In the genomic region with DNA sequence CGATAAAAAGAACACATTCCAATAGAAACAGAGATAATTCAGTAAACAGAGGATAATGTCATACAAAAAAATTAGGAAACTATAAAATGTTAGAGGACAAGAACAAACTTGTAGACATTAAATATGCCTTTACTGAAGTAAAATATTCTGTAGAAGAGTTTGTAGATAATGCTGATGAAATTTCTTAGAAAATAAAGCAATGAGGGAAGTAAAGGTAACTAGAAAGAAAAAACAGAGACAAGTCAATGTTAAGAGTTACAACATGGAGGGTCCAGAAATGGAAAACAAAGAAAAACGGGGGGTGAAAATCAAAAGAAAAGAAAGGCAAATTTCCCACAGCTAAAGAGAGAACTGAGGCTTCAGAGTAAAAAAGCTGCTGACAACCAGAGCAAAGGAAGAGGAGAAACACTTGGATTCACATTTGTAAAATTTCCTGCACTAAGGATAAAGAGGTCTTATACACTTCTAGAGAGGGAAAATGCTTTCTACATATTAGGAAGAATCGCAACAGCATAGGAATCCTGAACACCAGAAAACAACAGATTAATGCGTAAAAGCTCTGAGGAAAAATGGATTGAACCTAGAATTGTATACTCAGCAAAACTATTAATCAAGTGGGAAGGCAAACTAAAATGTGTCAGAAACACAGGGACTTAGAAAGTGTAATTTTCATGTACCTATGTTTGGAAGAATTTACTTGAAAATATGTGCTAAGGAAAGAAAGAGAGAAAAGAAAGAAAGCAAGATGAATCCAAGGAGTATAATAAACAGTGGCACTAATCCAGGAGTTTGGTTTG, we compare ENCODE assay signal across 33 cellular contexts. TPM values are rescaled to one million over a fixed set of nuclear protein-coding genes. Genes with fewer than 3 reads are reported as not detected.
"Had no signal": no experiment of that assay in that cellular context is flagged by ENCODE, and none has a peak within 500 bp of the region (broad histone marks: within the 10 kb centered on the region; RNA-seq: fewer than 3 reads in every experiment).

No MANE protein-coding gene starts in this region.

- H3K27ac ChIP-seq: left lung, lower lobe of right lung, ovary, right atrium auricular region, sigmoid colon, spleen, testis, upper lobe of left lung had no signal

- H3K9me3 Mint-ChIP-seq: mesothelial cell of epicardium; natural killer cell treated with Interleukin-12 subunit alpha and Interleukin-12 subunit beta and Interleukin-15 and Interleukin-18, amount 100 ng/mL, for 72 hours; stimulated activated effector memory CD8-positive, alpha-beta T cell treated with anti-CD3 and anti-CD28 coated beads, Interleukin-12 subunit alpha, Interleukin-12 subunit beta, amount 100 ng/mL, for 72 hours; stimulated activated naive CD8-positive, alpha-beta T cell treated with anti-CD3 and anti-CD28 coated beads, Interleukin-15, Interleukin-2, amounts not matched to agents 100 ng/mL and 50 ng/mL, for 24 hours had no signal

- H3K27me3 ChIP-seq: left lung, ovary, right atrium auricular region, sigmoid colon, testis, thyroid gland, transverse colon, upper lobe of left lung had no signal

- FAIRE-seq: islet of Langerhans, kidney, urothelium cell line had no signal

- ATAC-seq: left colon; left lung; lower lobe of right lung; naive thymus-derived CD4-positive, alpha-beta T cell; natural killer cell treated with Interleukin-12 subunit alpha and Interleukin-12 subunit beta and Interleukin-15 and Interleukin-18, amount 100 ng/mL, for 72 hours; stimulated activated effector memory CD8-positive, alpha-beta T cell treated with anti-CD3 and anti-CD28 coated beads, Interleukin-12 subunit alpha, Interleukin-12 subunit beta, amount 100 ng/mL, for 72 hours had no signal

- H3K9me3 ChIP-seq: left lung, lower lobe of right lung, ovary, right atrium auricular region, sigmoid colon, spleen, testis, thyroid gland, transverse colon, upper lobe of left lung had no signal

- DNase-seq: hypothalamus; immature natural killer cell; kidney; left colon; left lung; lower lobe of right lung; mammary epithelial cell; mesenchymal stem cell; naive thymus-derived CD4-positive, alpha-beta T cell; ovary; sigmoid colon; small intestine; spleen; stimulated activated CD4-positive, alpha-beta T cell treated with anti-CD3 and anti-CD28 coated beads, Interleukin-4, amount 100 ng/mL, for 24 hours; stimulated activated naive CD4-positive, alpha-beta T cell; testis; thyroid gland; transverse colon; upper lobe of left lung had no signal

- H3K36me3 Mint-ChIP-seq: mesothelial cell of epicardium; natural killer cell treated with Interleukin-12 subunit alpha and Interleukin-12 subunit beta and Interleukin-15 and Interleukin-18, amount 100 ng/mL, for 72 hours; stimulated activated effector memory CD8-positive, alpha-beta T cell treated with anti-CD3 and anti-CD28 coated beads, Interleukin-12 subunit alpha, Interleukin-12 subunit beta, amount 100 ng/mL, for 72 hours had no signal

- H3K4me1 ChIP-seq: right atrium auricular region, testis had no signal

- H3K27me3 Mint-ChIP-seq: progenitor cell of endocrine pancreas had no signal

- H3K27ac Mint-ChIP-seq: immature natural killer cell; mesothelial cell of epicardium; naive thymus-derived CD4-positive, alpha-beta T cell; natural killer cell treated with Interleukin-12 subunit alpha and Interleukin-12 subunit beta and Interleukin-15 and Interleukin-18, amount 100 ng/mL, for 72 hours; progenitor cell of endocrine pancreas; stimulated activated effector memory CD8-positive, alpha-beta T cell treated with anti-CD3 and anti-CD28 coated beads, Interleukin-12 subunit alpha, Interleukin-12 subunit beta, amount 100 ng/mL, for 72 hours; stimulated activated naive CD8-positive, alpha-beta T cell treated with anti-CD3 and anti-CD28 coated beads, Interleukin-15, Interleukin-2, amounts not matched to agents 100 ng/mL and 50 ng/mL, for 24 hours had no signal

- H3K36me3 ChIP-seq: left lung, lower lobe of right lung, ovary, right atrium auricular region, sigmoid colon, spleen, thyroid gland, transverse colon, upper lobe of left lung had no signal

- H3K4me3 Mint-ChIP-seq: immature natural killer cell; mesothelial cell of epicardium; naive thymus-derived CD4-positive, alpha-beta T cell; natural killer cell treated with Interleukin-12 subunit alpha and Interleukin-12 subunit beta and Interleukin-15 and Interleukin-18, amount 100 ng/mL, for 72 hours; stimulated activated effector memory CD8-positive, alpha-beta T cell treated with anti-CD3 and anti-CD28 coated beads, Interleukin-12 subunit alpha, Interleukin-12 subunit beta, amount 100 ng/mL, for 72 hours; stimulated activated naive CD8-positive, alpha-beta T cell treated with anti-CD3 and anti-CD28 coated beads, Interleukin-15, Interleukin-2, amounts not matched to agents 100 ng/mL and 50 ng/mL, for 24 hours had no signal

- H3K4me3 ChIP-seq: left lung, lower lobe of right lung, ovary, right atrium auricular region, sigmoid colon, spleen, testis, thyroid gland, transverse colon, upper lobe of left lung had no signal

RNA-seq across cellular contexts. Expression of gene AGR3, which starts 55.0 kb away (rescaled TPM):
- total RNA-seq: liver; mammary epithelial cell; mononuclear cell; naive thymus-derived CD4-positive, alpha-beta T cell; natural killer cell treated with Interleukin-12 subunit alpha and Interleukin-12 subunit beta and Interleukin-15 and Interleukin-18, amount 100 ng/mL, for 72 hours; omental fat pad; pulmonary artery endothelial cell; renal cortical epithelial cell; right atrium auricular region; spleen; testis had no signal
- polyA plus RNA-seq: immature natural killer cell; liver; mammary epithelial cell; naive thymus-derived CD4-positive, alpha-beta T cell; neural cell had no signal
